Comparison of ENCODE assay signal across 27 cellular contexts in genomic region chr7:136312592-136312991, GRCh38.
DNase-seq lines count a peak whose midpoint lies in the region; ATAC-seq and TF ChIP-seq lines count a peak whose summit lies in the region.
"Had no signal": no experiment of that assay in that cellular context is flagged by ENCODE, and none has a peak within 500 bp of the region (broad histone marks: within the 10 kb centered on the region; RNA-seq: fewer than 3 reads in every experiment).

No MANE protein-coding gene starts in this region.

- H3K9me2 ChIP-seq in OCI-LY7 (ENCODE audit: insufficient read depth, low read length), result no peaks in the 10 kb centered on the region

- H3K4me1 ChIP-seq in OCI-LY7 (ENCODE audit: insufficient read depth, low read length, poor library complexity, severe bottlenecking) (peaks cover 38% of the 10 kb centered on the region), A673 (ENCODE audit: insufficient read depth, low read length, poor library complexity, severe bottlenecking) (no peaks in the 10 kb centered on the region)
- H3K4me1 ChIP-seq: esophagus squamous epithelium, heart right ventricle, prostate gland, right lobe of liver, spleen had no signal

- ATAC-seq in GM18870 (IDR thresholded peaks at IDR 0.05; ENCODE audit: unreplicated experiment) (peak; percentile 65), HG02642 (IDR thresholded peaks at IDR 0.05; ENCODE audit: poor library complexity, unreplicated experiment) (peak; percentile 75), HG03342 (IDR thresholded peaks at IDR 0.05; ENCODE audit: unreplicated experiment) (peak; percentile 82)
- ATAC-seq: activated CD8-positive, alpha-beta T cell treated with anti-CD3 and anti-CD28 coated beads for 36 hours; heart right ventricle; left ventricle myocardium superior; naive thymus-derived CD4-positive, alpha-beta T cell; right lobe of liver had no signal

- BruUV-seq in OCI-LY7 (replicated peaks; lab: Mats Ljungman, UMichigan) (no TSS peak), A673 (replicated peaks; lab: Mats Ljungman, UMichigan) (no TSS peak)

- DNase-seq in OCI-LY7 (ENCODE audit: low spot score) (no peak), NCI-H2196 (lab: John Stamatoyannopoulos, UW; ENCODE audit: unreplicated experiment) (no peak), A673 (ENCODE audit: low spot score) (no peak), NCI-H1436 (lab: John Stamatoyannopoulos, UW) (no peak)
- DNase-seq: activated CD8-positive, alpha-beta T cell treated with anti-CD3 and anti-CD28 coated beads for 36 hours; amniotic stem cell; CD4-positive, alpha-beta memory T cell; esophagus squamous epithelium; foreskin melanocyte; heart right ventricle; HFFc6; IMR-90; kidney; left ventricle myocardium superior; naive thymus-derived CD4-positive, alpha-beta T cell; NCI-H1694; NCI-H446; nucleus accumbens; right lobe of liver; SHP77 treated with DMSO at 0.1 percent for 48 hours; spleen; stimulated activated CD4-positive, alpha-beta T cell treated with anti-CD3 and anti-CD28 coated beads, Interleukin-2, amount 100 ng/mL, for 24 hours had no signal

- CTCF ChIA-PET in OCI-LY7 (lab: Charles Lee; ENCODE audit: unreplicated experiment) (no interaction called here), A673 (lab: Charles Lee) (no interaction called here)

- peak overlapping the region; percentile 27 for H3K4me2 ChIP-seq in OCI-LY7 (ENCODE audit: low read length)

- intact Hi-C loops in OCI-LY7 (cut with micrococcal nuclease; ENCODE audit: unreplicated experiment), result loop anchor here (5.0 kb wide), 1 partner anchor 45 kb away; no protein-coding TSS in a partner anchor
- intact Hi-C loops in A673 (cut with micrococcal nuclease; ENCODE audit: unreplicated experiment), result no loop called here

- H3K27ac ChIP-seq in OCI-LY7 (ENCODE audit: low read depth, low read length, poor library complexity, severe bottlenecking) (peak overlapping the region; percentile 25), A673 (ENCODE audit: low read depth, low read length, poor library complexity, severe bottlenecking) (no peak overlapping the region)
- H3K27ac ChIP-seq: esophagus squamous epithelium, heart right ventricle, prostate gland, right lobe of liver, spleen, thoracic aorta had no signal

- H2AFZ ChIP-seq in OCI-LY7 (ENCODE audit: low read length), result peak overlapping the region; percentile 7; the same call in 1 of the 2 replicates

- no peaks in the 10 kb centered on the region for H3K79me2 ChIP-seq in OCI-LY7 (ENCODE audit: insufficient read depth, low read depth, low read length)

- peaks cover 28% of the 10 kb centered on the region for H3K36me3 ChIP-seq in OCI-LY7 (ENCODE audit: insufficient read depth, low read length)
- no peaks in the 10 kb centered on the region for H3K36me3 ChIP-seq in A673 (ENCODE audit: insufficient read depth, low read length, poor library complexity, severe bottlenecking)
- H3K36me3 ChIP-seq: esophagus squamous epithelium, heart right ventricle, prostate gland, right lobe of liver, spleen, thoracic aorta had no signal

- TF ChIP-seq CTCF in OCI-LY7 (conservative IDR thresholded peaks at IDR 0.05; ENCODE audit: low read length) (no peak), A673 (conservative IDR thresholded peaks at IDR 0.05; ENCODE audit: low read depth, low read length) (no peak)

- POLR2A ChIA-PET in OCI-LY7 (lab: Charles Lee) (interaction anchor here (0.7 kb wide), 2 partner anchors 211 to 436 kb away, joined by 4 read pairs; no protein-coding TSS in a partner anchor), A673 (lab: Charles Lee; ENCODE audit: low non-redundant PET) (no interaction called here)

- H4K20me1 ChIP-seq in OCI-LY7 (ENCODE audit: insufficient read depth, low read length), result no peaks in the 10 kb centered on the region

- H3K9me3 ChIP-seq in OCI-LY7 (ENCODE audit: low read length) (peaks cover 59% of the 10 kb centered on the region), A673 (ENCODE audit: low read depth, low read length, poor library complexity, severe bottlenecking) (peaks cover 9% of the 10 kb centered on the region)
- H3K9me3 ChIP-seq: prostate gland, thoracic aorta had no signal

- H3K4me3 ChIP-seq in OCI-LY7 (ENCODE audit: low read depth, low read length, poor library complexity, severe bottlenecking) (no peak overlapping the region), A673 (ENCODE audit: low read depth, low read length, poor library complexity, severe bottlenecking) (no peak overlapping the region)
- H3K4me3 ChIP-seq: esophagus squamous epithelium, heart right ventricle, prostate gland, right lobe of liver, spleen, thoracic aorta had no signal

- H3K27me3 ChIP-seq in A673 (replicated peaks; ENCODE audit: insufficient read depth, low read depth, low read length, poor library complexity), result no peaks in the 10 kb centered on the region
- H3K27me3 ChIP-seq: esophagus squamous epithelium, heart right ventricle, right lobe of liver, spleen had no signal
